16 cellular contexts compared by ENCODE assay signal in the genomic region with DNA sequence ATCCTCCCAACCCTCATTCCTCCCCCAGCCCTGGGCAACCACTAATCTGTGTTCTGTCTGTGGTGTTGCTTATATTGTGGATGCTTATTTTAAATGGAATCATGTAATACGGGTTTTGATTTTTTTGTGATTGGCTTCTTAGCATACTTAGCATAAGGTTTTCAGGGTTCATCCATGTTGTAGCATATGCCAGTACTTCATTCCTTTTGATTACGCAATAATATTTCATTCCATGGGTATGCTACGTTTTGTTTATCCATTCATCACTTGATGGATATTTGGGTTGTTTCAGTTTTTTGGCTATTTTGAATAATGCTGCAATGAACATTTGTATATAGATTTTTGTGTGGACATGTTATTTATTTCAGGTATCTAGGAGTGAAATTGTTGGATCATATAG.
A peak's percentile ranks its signal among the peaks of the same experiment; 100 is the strongest.
DNase-seq lines count a peak whose midpoint lies in the region; ATAC-seq, FAIRE-seq and TF ChIP-seq lines count a peak whose summit lies in the region.
"Had no signal": no experiment of that assay in that cellular context is flagged by ENCODE, and none has a peak within 500 bp of the region (broad histone marks: within the 10 kb centered on the region; RNA-seq: fewer than 3 reads in every experiment).

No MANE protein-coding gene starts in this region.

- no peak overlapping the region; the same call in 1 of the 2 replicates for H3K4me3 Mint-ChIP-seq in HFFc6
- no peak overlapping the region for H3K4me3 Mint-ChIP-seq in naive thymus-derived CD4-positive, alpha-beta T cell

- H4K20me1 ChIP-seq in K562 (replicated peaks; ENCODE audit: control insufficient read depth, insufficient read depth, low read length): no peaks in the 10 kb centered on the region

- ATAC-seq in A549 (no peak), K562 (no peak)
- ATAC-seq in naive thymus-derived CD4-positive, alpha-beta T cell: no peak
- ATAC-seq: Right ventricle myocardium inferior, SK-N-SH treated with all-trans-retinoic acid at 6 μM for 48 hours had no signal

- H3K9me3 Mint-ChIP-seq in HFFc6: no peaks in the 10 kb centered on the region
- H3K9me3 Mint-ChIP-seq in naive thymus-derived CD4-positive, alpha-beta T cell: peaks cover 0 to 12% (median 2%) of the 10 kb centered on the region in 11 donors

- H3K4me1 Mint-ChIP-seq in HFFc6 (ENCODE audit: low read depth): peaks cover 32% of the 10 kb centered on the region
- peaks cover 0 to 3% (median 0%) of the 10 kb centered on the region in 7 donors for H3K4me1 Mint-ChIP-seq in naive thymus-derived CD4-positive, alpha-beta T cell

- H3K27me3 Mint-ChIP-seq in HFFc6 (ENCODE audit: insufficient read depth): peaks cover 3% of the 10 kb centered on the region; the same call in 1 of the 2 replicates
- peaks cover 0 to 10% (median 5%) of the 10 kb centered on the region in 5 donors for H3K27me3 Mint-ChIP-seq in naive thymus-derived CD4-positive, alpha-beta T cell

- H3K79me2 ChIP-seq in K562 (ENCODE audit: control insufficient read depth, insufficient read depth, low read length): no peaks in the 10 kb centered on the region

- DNase-seq in A549 (ENCODE audit: low read depth in 1 of 2, low spot score in 1 of 2) (no peak), HFFc6 (no peak), K562 (ENCODE audit: extremely low read depth in 1 of 4, low spot score in 3 of 4) (no peak), fibroblast of peridontal ligament (ENCODE audit: extremely low read depth) (peak; percentile 70), SHP77 (lab: John Stamatoyannopoulos, UW) (no peak), Ammon's horn (ENCODE audit: low spot score) (no peak), mucosa of gallbladder (ENCODE audit: low spot score) (no peak)
- DNase-seq in naive thymus-derived CD4-positive, alpha-beta T cell: no peak
- DNase-seq: GDM1, KG1, NCI-H1092, NCI-H345, NCI-H748 treated with DMSO at 0.1 percent for 48 hours had no signal

- no peak for TF ChIP-seq POLR2A in A549 (IDR thresholded peaks at IDR 0.05; ENCODE audit: low read length)
- no peak for TF ChIP-seq POLR2A in K562 (conservative IDR thresholded peaks at IDR 0.05)

- TF ChIP-seq RAD21 in A549 (conservative IDR thresholded peaks at IDR 0.05 in 1 of 2, IDR thresholded peaks at IDR 0.05 in 1 of 2) (no peak), K562 (CRISPR knock-in tag; conservative IDR thresholded peaks at IDR 0.05 in 1 of 2, IDR thresholded peaks at IDR 0.05 in 1 of 2) (no peak)

- BruUV-seq in K562 (replicated peaks; lab: Mats Ljungman, UMichigan): no TSS peak

- peaks cover 7% of the 10 kb centered on the region; the same call in 1 of the 2 replicates for H3K36me3 Mint-ChIP-seq in HFFc6 (ENCODE audit: low read depth)
- H3K36me3 Mint-ChIP-seq in naive thymus-derived CD4-positive, alpha-beta T cell: peaks cover 0 to 3% (median 0%) of the 10 kb centered on the region in 5 donors

- no peak for TF ChIP-seq EP300 in A549 (IDR thresholded peaks at IDR 0.05)
- no peak for TF ChIP-seq EP300 in K562 (IDR thresholded peaks at IDR 0.05; ENCODE audit: low read length)

- CTCF ChIA-PET in A549 (lab: Yijun Ruan, JAX): interaction anchor here (1.3 kb wide), 1 partner anchor 20 kb away, joined by 3 read pairs; no protein-coding TSS in a partner anchor
- CTCF ChIA-PET in K562 (lab: Yijun Ruan, JAX; ENCODE audit: low intra/inter-chr PET ratio): no interaction called here
- CTCF ChIA-PET in naive thymus-derived CD4-positive, alpha-beta T cell (lab: Charles Lee): no interaction called here

- H3K9me1 ChIP-seq in K562 (ENCODE audit: control insufficient read depth, insufficient read depth, low read length): no peaks in the 10 kb centered on the region

- POLR2A ChIA-PET in A549 (lab: Yijun Ruan, JAX): no interaction called here
- POLR2A ChIA-PET in K562 (lab: Yijun Ruan, JAX): no interaction called here
- POLR2A ChIA-PET in naive thymus-derived CD4-positive, alpha-beta T cell (lab: Charles Lee): no interaction called here

- H3K4me1 ChIP-seq in A549 (no peaks in the 10 kb centered on the region), K562 (replicated peaks in 1 of 2; ENCODE audit: control insufficient read depth in 2 of 2, insufficient read depth in 2 of 2, low read length in 2 of 2) (no peaks in the 10 kb centered on the region)
- H3K4me1 ChIP-seq in naive thymus-derived CD4-positive, alpha-beta T cell (ENCODE audit: control insufficient read depth in 2 of 2, insufficient read depth in 2 of 2, low read length in 2 of 2): no peaks in the 10 kb centered on the region

- no peaks in the 10 kb centered on the region for H3K9me3 ChIP-seq in A549
- H3K9me3 ChIP-seq in K562 (replicated peaks; ENCODE audit: control insufficient read depth, insufficient read depth, low read depth, low read length): no peaks in the 10 kb centered on the region
- H3K9me3 ChIP-seq in naive thymus-derived CD4-positive, alpha-beta T cell (ENCODE audit: control insufficient read depth in 2 of 3, low read length in 3 of 3): no peaks in the 10 kb centered on the region

- FAIRE-seq in A549 (lab: Jason Lieb, UNC) (no peak), K562 (lab: Jason Lieb, UNC) (no peak)
- FAIRE-seq: GM12892 had no signal

- no peak overlapping the region for H3K4me3 ChIP-seq in A549
- H3K4me3 ChIP-seq in K562: no peak overlapping the region
- H3K4me3 ChIP-seq in naive thymus-derived CD4-positive, alpha-beta T cell (ENCODE audit: low read length): no peak overlapping the region

- intact Hi-C loops in K562 (cut with micrococcal nuclease): no loop called here
- intact Hi-C loops in naive thymus-derived CD4-positive, alpha-beta T cell (cut with micrococcal nuclease): no loop called here

- no peak for TF ChIP-seq CTCF in A549 (IDR thresholded peaks at IDR 0.05)
- no peak for TF ChIP-seq CTCF in HFFc6 (IDR thresholded peaks at IDR 0.05)
- TF ChIP-seq CTCF in K562 (IDR thresholded peaks at IDR 0.05 in 2 of 3, conservative IDR thresholded peaks at IDR 0.05 in 1 of 3; ENCODE audit: insufficient read depth in 2 of 3, low read depth in 1 of 3, low read length in 3 of 3): no peak

- in situ Hi-C loops in K562 (cut with MboI): no loop called here

- 80% methylated on average over 3 of the region's 3 CpGs for WGBS in A549 (ENCODE audit: missing lambda C conversion rate)
- 0% methylated on average over 3 of the region's 3 CpGs for WGBS in K562 (ENCODE audit: insufficient coverage, low coverage, missing lambda C conversion rate)

- no peak overlapping the region for H3K4me2 ChIP-seq in A549
- H3K4me2 ChIP-seq in K562 (ENCODE audit: insufficient read depth, low read length): no peak overlapping the region

- H3K27me3 ChIP-seq in K562 (ENCODE audit: control insufficient read depth in 2 of 2, insufficient read depth in 2 of 2, low read length in 2 of 2): peaks cover 0 to 8% of the 10 kb centered on the region in 2 experiments; a peak in 1 of 5 replicates
- no peaks in the 10 kb centered on the region for H3K27me3 ChIP-seq in naive thymus-derived CD4-positive, alpha-beta T cell (ENCODE audit: control insufficient read depth in 2 of 2, insufficient read depth in 2 of 2, low read length in 2 of 2)

- H3K27ac ChIP-seq in A549 (no peak overlapping the region), K562 (ENCODE audit: extremely low read depth, low read depth, low read length) (no peak overlapping the region)
- no peak overlapping the region for H3K27ac ChIP-seq in naive thymus-derived CD4-positive, alpha-beta T cell (ENCODE audit: low read depth, low read length)

- H3K27ac Mint-ChIP-seq in HFFc6: peak overlapping the region; percentile 44; the same call in 1 of the 2 replicates
- H3K27ac Mint-ChIP-seq in naive thymus-derived CD4-positive, alpha-beta T cell: no peak overlapping the region

- no peak overlapping the region for H3K9ac ChIP-seq in K562 (ENCODE audit: insufficient read depth in 1 of 2, low read depth in 2 of 2, low read length in 2 of 2)

- no peaks in the 10 kb centered on the region for H3K36me3 ChIP-seq in K562 (ENCODE audit: control insufficient read depth, insufficient read depth, low read length)
- H3K36me3 ChIP-seq in naive thymus-derived CD4-positive, alpha-beta T cell (ENCODE audit: control insufficient read depth in 2 of 3, insufficient read depth in 3 of 3, low read length in 3 of 3): no peaks in the 10 kb centered on the region

- no peak overlapping the region for H2AFZ ChIP-seq in K562 (ENCODE audit: low read depth, low read length)

TF ChIP-seq in A549, 52 proteins besides CTCF, POLR2A, EP300 and RAD21 (continues in another document):
- TF ChIP-seq GATA3 (IDR thresholded peaks at IDR 0.05; ENCODE audit: borderline replicate concordance) (no peak), BCL3 (IDR thresholded peaks at IDR 0.05) (no peak), CEBPB (IDR thresholded peaks at IDR 0.05) (peak; percentile 84 to 92; a peak in 3 of 4 replicates)

TF ChIP-seq in K562, 482 proteins besides CTCF, POLR2A, EP300 and RAD21:
- TF ChIP-seq ZNF239 (CRISPR knock-in tag; IDR thresholded peaks at IDR 0.05): no peak
- peak; percentile 86 for TF ChIP-seq CEBPB (tag; IDR thresholded peaks at IDR 0.05)
- TF ChIP-seq CEBPG (CRISPR knock-in tag; IDR thresholded peaks at IDR 0.05): no peak
- peak; percentile 55 to 95 for TF ChIP-seq CEBPG (tag; conservative IDR thresholded peaks at IDR 0.05 in 1 of 2, IDR thresholded peaks at IDR 0.05 in 1 of 2)

Comparison
In these comparisons a context has a peak if more than half of its experiments do, and no peak if none do; other contexts are left out.
1. Of the 35 proteins assayed by ChIP-seq in both K562 and A549: peak only in K562: none; only in A549: none; in both: CEBPB; in neither: 34.